Comparison of ENCODE assay signal across 27 cellular contexts in the genomic region with DNA sequence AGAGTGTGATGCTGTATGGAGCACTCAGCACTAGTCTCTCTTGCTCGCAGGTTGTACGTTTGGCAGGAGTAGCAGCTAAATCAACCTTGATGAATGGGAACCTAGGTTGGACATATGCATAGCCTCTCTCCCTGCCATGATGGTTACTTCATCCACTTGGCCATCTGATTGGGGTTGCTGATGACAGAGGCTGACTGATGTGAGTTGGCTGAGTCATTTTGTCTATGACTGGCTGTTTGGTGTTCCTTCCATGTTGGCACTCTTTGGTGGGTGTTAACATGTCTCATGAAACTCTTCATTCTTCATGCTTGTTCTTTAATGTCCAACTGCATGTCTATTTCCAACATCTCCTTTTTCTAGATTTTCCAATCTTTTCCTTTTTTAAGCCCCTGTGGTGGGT. TPM values are rescaled to one million over a fixed set of nuclear protein-coding genes. Genes with fewer than 3 reads are reported as not detected.
"Had no signal": no experiment of that assay in that cellular context is flagged by ENCODE, and none has a peak within 500 bp of the region (broad histone marks: within the 10 kb centered on the region; RNA-seq: fewer than 3 reads in every experiment).

No MANE protein-coding gene starts in this region.

- DNase-seq: activated CD4-positive, CD25-positive, alpha-beta regulatory T cell treated with anti-CD3 and anti-CD28 coated beads, Interleukin-2, amount 50 U/mL, for 72 hours; activated naive CD4-positive, alpha-beta T cell; endodermal cell; foreskin melanocyte; lower lobe of right lung; naive B cell; posterior cingulate gyrus; right lobe of liver; stimulated activated CD8-positive, alpha-beta memory T cell treated with anti-CD3 and anti-CD28 coated beads, Interleukin-4, amount 100 ng/mL, for 48 hours; stimulated activated naive CD4-positive, alpha-beta T cell; testis; upper lobe of left lung; WERI-Rb-1 had no signal

- H3K27me3 ChIP-seq: neural progenitor cell, right lobe of liver, testis, upper lobe of left lung had no signal

- H3K4me3 ChIP-seq: coronary artery, lower lobe of right lung, neural progenitor cell, right lobe of liver, skin epidermis, testis, upper lobe of left lung had no signal

- ATAC-seq: left lobe of liver, lower lobe of right lung, right lobe of liver, SK-N-SH treated with all-trans-retinoic acid at 6 μM for 48 hours had no signal

- H3K4me1 Mint-ChIP-seq: neural progenitor cell had no signal

- H3K36me3 Mint-ChIP-seq: activated naive CD8-positive, alpha-beta T cell; naive B cell; neural progenitor cell had no signal

- H3K36me3 ChIP-seq: lower lobe of right lung, neural progenitor cell, right lobe of liver, upper lobe of left lung, WERI-Rb-1 had no signal

- H3K9me3 Mint-ChIP-seq: endodermal cell, naive B cell, neural progenitor cell had no signal

- H3K27ac Mint-ChIP-seq: activated naive CD8-positive, alpha-beta T cell; activated T-helper 2 cell treated with anti-CD3 and anti-CD28 coated beads, Interferon-gamma antibody, Interleukin-2, Interleukin-4, amounts not matched to agents 10 μg/mL and 5 μg/mL and 100 μg/mL, durations not matched to agents 14 hours and 24 hours and 36 hours; endodermal cell; naive B cell; neural progenitor cell had no signal

- H3K4me3 Mint-ChIP-seq: activated naive CD8-positive, alpha-beta T cell; endodermal cell; neural progenitor cell had no signal

- FAIRE-seq: astrocyte had no signal

RNA-seq across cellular contexts. Expression of gene SPARCL1, which starts 31.6 kb away (rescaled TPM):
- total RNA-seq: activated T-helper 2 cell treated with anti-CD3 and anti-CD28 coated beads, Interferon-gamma antibody, Interleukin-2, Interleukin-4, amounts not matched to agents 10 μg/mL and 5 μg/mL and 100 μg/mL, durations not matched to agents 14 hours and 24 hours and 36 hours; kidney epithelial cell; T-helper 2 cell treated with Interferon-gamma antibody and Interleukin-4, amounts not matched to agents 100 ng/mL and 5 ng/mL, for 36 hours had no signal

RNA-seq across cellular contexts. Expression of gene DSPP, which starts 47.5 kb away (rescaled TPM):
- total RNA-seq: activated T-helper 2 cell treated with anti-CD3 and anti-CD28 coated beads, Interferon-gamma antibody, Interleukin-2, Interleukin-4, amounts not matched to agents 10 μg/mL and 5 μg/mL and 100 μg/mL, durations not matched to agents 14 hours and 24 hours and 36 hours; astrocyte; endodermal cell; fibroblast of lung; kidney epithelial cell; left lobe of liver; lower lobe of right lung; mesenteric fat pad; mucosa of gallbladder; omental fat pad; right lobe of liver; T-helper 2 cell treated with Interferon-gamma antibody and Interleukin-4, amounts not matched to agents 100 ng/mL and 5 ng/mL, for 36 hours; testis; upper lobe of left lung had no signal
- polyA plus RNA-seq: fibroblast of lung had no signal
